ENCODE assay signal across 27 cellular contexts in genomic region chr3:55508335-55508734, GRCh38.
"Had no signal": no experiment of that assay in that cellular context is flagged by ENCODE, and none has a peak within 500 bp of the region (broad histone marks: within the 10 kb centered on the region; RNA-seq: fewer than 3 reads in every experiment).

No MANE protein-coding gene starts in this region.

- H3K36me3 ChIP-seq: stomach, suprapubic skin, thoracic aorta, thyroid gland, tibial artery, tibial nerve, transverse colon, upper lobe of left lung, upper lobe of right lung, uterus, vagina had no signal

- H3K27me3 ChIP-seq: testis, thyroid gland, tibial nerve, transverse colon, upper lobe of left lung, upper lobe of right lung, uterus, vagina had no signal

- H3K4me3 ChIP-seq: stomach, suprapubic skin, testis, thoracic aorta, thyroid gland, tibial artery, tibial nerve, transverse colon, upper lobe of left lung, upper lobe of right lung, uterus, vagina had no signal

- FAIRE-seq: urothelium cell line had no signal

- DNase-seq: stimulated activated CD4-positive, alpha-beta T cell treated with anti-CD3 and anti-CD28 coated beads, Interleukin-2, amount 100 ng/mL, for 48 hours; stimulated activated CD4-positive, alpha-beta T cell treated with anti-CD3 and anti-CD28 coated beads, Interleukin-4, amount 100 ng/mL, for 1 hour; stimulated activated CD4-positive, alpha-beta T cell treated with anti-CD3 and anti-CD28 coated beads, Interleukin-4, amount 100 ng/mL, for 24 hours; stimulated activated CD4-positive, alpha-beta T cell treated with anti-CD3 and anti-CD28 coated beads, Interleukin-4, amount 100 ng/mL, for 4 hours; stimulated activated CD8-positive, alpha-beta memory T cell treated with anti-CD3 and anti-CD28 coated beads, Interleukin-4, amount 100 ng/mL, for 48 hours; stimulated activated naive B cell treated with anti-CD40 and anti-IgM and Interleukin-4, amounts not matched to agents 10 μg/mL and 1 μg/mL and 100 μg/mL, for 72 hours; stimulated activated naive CD4-positive, alpha-beta T cell; stimulated activated naive CD4-positive, alpha-beta T cell treated with Interleukin-2 at 50 U/mL for 16 hours; stimulated activated naive CD8-positive, alpha-beta T cell treated with anti-CD3 and anti-CD28 coated beads, Interleukin-15, amount 100 ng/mL, for 72 hours; stimulated activated naive CD8-positive, alpha-beta T cell treated with anti-CD3 and anti-CD28 coated beads, Interleukin-15, Interleukin-2, amounts not matched to agents 100 U/mL and 50 U/mL, for 24 hours; stomach; substantia nigra; testis; thyroid gland; tibial artery; transverse colon; trophoblast cell; upper lobe of left lung; upper lobe of right lung; uterus had no signal

- H3K4me1 ChIP-seq: suprapubic skin, testis, thyroid gland, tibial artery, upper lobe of left lung, upper lobe of right lung, uterus had no signal

- H3K27ac ChIP-seq: stomach, suprapubic skin, testis, thoracic aorta, thyroid gland, tibial artery, tibial nerve, transverse colon, upper lobe of left lung, upper lobe of right lung, uterus, vagina had no signal

- H3K9me3 ChIP-seq: stomach, suprapubic skin, testis, thoracic aorta, thyroid gland, tibial artery, tibial nerve, transverse colon, upper lobe of left lung, upper lobe of right lung, uterus, vagina had no signal

- ATAC-seq: stimulated activated effector memory CD8-positive, alpha-beta T cell treated with anti-CD3 and anti-CD28 coated beads, Interleukin-12 subunit alpha, Interleukin-12 subunit beta, amount 100 ng/mL, for 72 hours; stimulated activated memory B cell treated with anti-CD40 and anti-IgM and Interleukin-4, amounts not matched to agents 10 μg/mL and 1 μg/mL and 100 μg/mL, for 72 hours; stimulated activated naive B cell treated with anti-CD40 and anti-IgM and Interleukin-4, amounts not matched to agents 10 μg/mL and 1 μg/mL and 100 μg/mL, for 72 hours; stimulated activated naive CD8-positive, alpha-beta T cell treated with anti-CD3 and anti-CD28 coated beads, Interleukin-15, amount 100 ng/mL, for 72 hours; stimulated activated naive CD8-positive, alpha-beta T cell treated with anti-CD3 and anti-CD28 coated beads, Interleukin-15, Interleukin-2, amounts not matched to agents 100 U/mL and 50 U/mL, for 24 hours; upper lobe of right lung had no signal
